In genomic region chr1:7373936-7374760, GRCh38 we compare ENCODE assay signal across 20 cellular contexts.
DNase-seq lines count a peak whose midpoint lies in the region; ATAC-seq, FAIRE-seq and TF ChIP-seq lines count a peak whose summit lies in the region.
"Had no signal": no experiment of that assay in that cellular context is flagged by ENCODE, and none has a peak within 500 bp of the region (broad histone marks: within the 10 kb centered on the region; RNA-seq: fewer than 3 reads in every experiment).

No MANE protein-coding gene starts in this region.

- no peak overlapping the region for H3K14ac ChIP-seq in H9 (ENCODE audit: insufficient read depth, low read length)

- H3K23ac ChIP-seq in H9 (ENCODE audit: insufficient read length, low read depth, low read length), result no peak overlapping the region

- H3K9me3 ChIP-seq in H9 (ENCODE audit: control insufficient read depth, low read depth, low read length), result no peaks in the 10 kb centered on the region
- H3K9me3 ChIP-seq in astrocyte (ENCODE audit: insufficient read depth, low read depth, low read length), result no peaks in the 10 kb centered on the region
- H3K9me3 ChIP-seq in skeletal muscle satellite cell (replicated peaks; ENCODE audit: low read length), result no peaks in the 10 kb centered on the region
- H3K9me3 ChIP-seq: neutrophil, thoracic aorta had no signal

- H2BK120ac ChIP-seq in H9 (ENCODE audit: low read depth, low read length, poor library complexity, severe bottlenecking), result no peak overlapping the region

- H3K9me3 Mint-ChIP-seq in H9, result no peaks in the 10 kb centered on the region
- no peaks in the 10 kb centered on the region for H3K9me3 Mint-ChIP-seq in astrocyte (ENCODE audit: unreplicated experiment)
- H3K9me3 Mint-ChIP-seq: activated naive CD4-positive, alpha-beta T cell treated with anti-CD3 and anti-CD28 coated beads, Interleukin-2, amount 50 U/mL, for 24 hours had no signal

- H3K27me3 Mint-ChIP-seq in H9 (ENCODE audit: low read depth), result peaks cover 3% of the 10 kb centered on the region
- H3K27me3 Mint-ChIP-seq in astrocyte (ENCODE audit: low read depth, unreplicated experiment), result peaks cover 4% of the 10 kb centered on the region
- H3K27me3 Mint-ChIP-seq: activated naive CD4-positive, alpha-beta T cell treated with anti-CD3 and anti-CD28 coated beads, Interleukin-2, amount 50 U/mL, for 24 hours had no signal

- H3K4me3 ChIP-seq in astrocyte (ENCODE audit: insufficient read depth, low read depth, low read length), result no peak overlapping the region
- H3K4me3 ChIP-seq in skeletal muscle satellite cell (ENCODE audit: low read length), result no peak overlapping the region
- H3K4me3 ChIP-seq: cardiac muscle cell, thoracic aorta had no signal

- no peak overlapping the region for H3K18ac ChIP-seq in H9 (ENCODE audit: insufficient read length, low read depth, low read length)

- FAIRE-seq in astrocyte (lab: Jason Lieb, UNC), result no peak
- FAIRE-seq: D721Med, islet of Langerhans had no signal

- H3K4ac ChIP-seq in H9 (ENCODE audit: low read depth, low read length), result no peak overlapping the region

- H3K36me3 ChIP-seq in astrocyte (ENCODE audit: insufficient read depth, low read length) (no peaks in the 10 kb centered on the region), skeletal muscle satellite cell (ENCODE audit: insufficient read depth, low read length) (no peaks in the 10 kb centered on the region)
- H3K36me3 ChIP-seq: cardiac muscle cell, neutrophil, thoracic aorta had no signal

- H4K5ac ChIP-seq in H9 (ENCODE audit: insufficient read length, low read depth, low read length), result no peak overlapping the region

- no peak overlapping the region for H3K9ac ChIP-seq in H9 (ENCODE audit: extremely low read depth, insufficient read length, low read length)
- no peak overlapping the region for H3K9ac ChIP-seq in astrocyte (ENCODE audit: low read length)
- H3K9ac ChIP-seq in skeletal muscle satellite cell (ENCODE audit: low read depth, low read length), result no peak overlapping the region

- H2BK20ac ChIP-seq in H9 (ENCODE audit: low read depth, low read length, poor library complexity, severe bottlenecking), result no peak overlapping the region

- no peak overlapping the region for H3K56ac ChIP-seq in H9 (ENCODE audit: insufficient read length, low read depth, low read length)

- H3K4me3 Mint-ChIP-seq in H9 (no peak overlapping the region; a peak in 1 of 5 replicates), astrocyte (ENCODE audit: unreplicated experiment) (no peak overlapping the region)
- H3K4me3 Mint-ChIP-seq: activated naive CD4-positive, alpha-beta T cell treated with anti-CD3 and anti-CD28 coated beads, Interleukin-2, amount 50 U/mL, for 24 hours; B cell had no signal

- H4K91ac ChIP-seq in H9 (ENCODE audit: insufficient read length, low read depth, low read length), result no peak overlapping the region

- no peaks in the 10 kb centered on the region for H3K79me2 ChIP-seq in H9 (ENCODE audit: insufficient read depth, low read length)
- H3K79me2 ChIP-seq in astrocyte (ENCODE audit: insufficient read depth, low read length), result no peaks in the 10 kb centered on the region

- DNase-seq in H9 (peak; percentile 17), astrocyte (ENCODE audit: low read depth) (peak; percentile 54), islet precursor cell (peak; percentile 40), AG08395 (ENCODE audit: low spot score) (no peak), GM19240 (ENCODE audit: insufficient read length, low spot score) (no peak), NCI-H748 (lab: John Stamatoyannopoulos, UW; ENCODE audit: unreplicated experiment) (no peak)
- DNase-seq: activated CD4-positive, alpha-beta T cell treated with anti-CD3 and anti-CD28 coated beads, Interleukin-2, amount 50 U/mL, for 4 hours; effector CD8-positive, alpha-beta T cell; NCI-H1417 treated with DMSO at 0.1 percent for 48 hours; NK-92 treated with Interleukin-12 subunit alpha and Interleukin-12 subunit beta, amount 100 ng/mL, for 24 hours; stimulated activated CD4-positive, alpha-beta T cell treated with anti-CD3 and anti-CD28 coated beads, Interleukin-4, amount 100 ng/mL, for 24 hours had no signal

- no peak overlapping the region for H4K8ac ChIP-seq in H9 (replicated peaks; ENCODE audit: insufficient read length, low read depth, low read length)

- H3K23me2 ChIP-seq in H9 (ENCODE audit: insufficient read length, low read depth, low read length, poor library complexity, severe bottlenecking), result no peaks in the 10 kb centered on the region

- no peak overlapping the region for H2BK5ac ChIP-seq in H9 (ENCODE audit: insufficient read length, low read length)

- H3K27ac ChIP-seq in H9 (ENCODE audit: insufficient read length, low read depth, low read length), result no peak overlapping the region
- no peak overlapping the region for H3K27ac ChIP-seq in astrocyte (ENCODE audit: low read depth, low read length)
- H3K27ac ChIP-seq: cardiac muscle cell, neutrophil, thoracic aorta had no signal

- H3K27me3 ChIP-seq in H9 (ENCODE audit: insufficient read depth, low read length) (no peaks in the 10 kb centered on the region), astrocyte (ENCODE audit: insufficient read depth, low read length) (no peaks in the 10 kb centered on the region), skeletal muscle satellite cell (ENCODE audit: control insufficient read depth, insufficient read depth, low read length) (no peaks in the 10 kb centered on the region)
- H3K27me3 ChIP-seq: cardiac muscle cell had no signal

- no peak overlapping the region for H3T11ph ChIP-seq in H9 (ENCODE audit: low read length)

- no peaks in the 10 kb centered on the region for H3K79me1 ChIP-seq in H9 (ENCODE audit: insufficient read depth, low read depth, low read length, poor library complexity, severe bottlenecking)

- no peak overlapping the region for H2AK5ac ChIP-seq in H9 (ENCODE audit: insufficient read length, low read length)

- H3K4me2 ChIP-seq in H9 (ENCODE audit: insufficient read depth, insufficient read length, low read length) (no peak overlapping the region), astrocyte (ENCODE audit: low read length) (peak overlapping the region; percentile 55), skeletal muscle satellite cell (ENCODE audit: low read length) (peak overlapping the region; percentile 51)

- peaks cover 23 to 32% of the 10 kb centered on the region in 2 experiments for H3K4me1 Mint-ChIP-seq in H9
- H3K4me1 Mint-ChIP-seq in astrocyte (ENCODE audit: low read depth, unreplicated experiment), result peaks cover 7% of the 10 kb centered on the region
- H3K4me1 Mint-ChIP-seq: activated naive CD4-positive, alpha-beta T cell treated with anti-CD3 and anti-CD28 coated beads, Interleukin-2, amount 50 U/mL, for 24 hours; B cell had no signal

- H3K36me3 Mint-ChIP-seq in H9 (ENCODE audit: insufficient read depth in 1 of 3, low read depth in 3 of 3), result no peaks in the 10 kb centered on the region
- H3K36me3 Mint-ChIP-seq in astrocyte (ENCODE audit: low read depth, unreplicated experiment), result no peaks in the 10 kb centered on the region
- H3K36me3 Mint-ChIP-seq: activated naive CD4-positive, alpha-beta T cell treated with anti-CD3 and anti-CD28 coated beads, Interleukin-2, amount 50 U/mL, for 24 hours had no signal

- ATAC-seq in GM21515 (IDR thresholded peaks at IDR 0.05; ENCODE audit: unreplicated experiment), result no peak

- no peak overlapping the region for H2BK15ac ChIP-seq in H9 (ENCODE audit: low read depth, low read length)

- TF ChIP-seq CTCF in H9 (conservative IDR thresholded peaks at IDR 0.05) (no peak), astrocyte (IDR thresholded peaks at IDR 0.05; ENCODE audit: insufficient read depth, low read depth, low read length) (no peak)

- H2AFZ ChIP-seq in H9 (ENCODE audit: low read length) (no peak overlapping the region), astrocyte (ENCODE audit: low read depth, low read length) (peak overlapping the region; percentile 30)

- H3K27ac Mint-ChIP-seq in H9 (peak overlapping the region in 1 of 3 experiments; percentile 32; a peak in 1 of 7 replicates), astrocyte (ENCODE audit: unreplicated experiment) (no peak overlapping the region)
- H3K27ac Mint-ChIP-seq: activated naive CD4-positive, alpha-beta T cell treated with anti-CD3 and anti-CD28 coated beads, Interleukin-2, amount 50 U/mL, for 24 hours; B cell had no signal

- no peak overlapping the region for H2BK12ac ChIP-seq in H9 (ENCODE audit: insufficient read length, low read depth, low read length)

- no CpG with 5 or more reads among the region's 18 CpGs for WGBS in H9 (ENCODE audit: extremely low coverage, insufficient read length, low lambda C conversion rate)

- H3K4me1 ChIP-seq in H9 (ENCODE audit: insufficient read depth, low read length), result peaks cover 2% of the 10 kb centered on the region; the same call in 1 of the 2 replicates
- H3K4me1 ChIP-seq in astrocyte (ENCODE audit: insufficient read depth, low read length), result peaks cover 4% of the 10 kb centered on the region
- H3K4me1 ChIP-seq in skeletal muscle satellite cell (ENCODE audit: control insufficient read depth, insufficient read depth, low read length), result peaks cover 8% of the 10 kb centered on the region

- H4K20me1 ChIP-seq in H9 (ENCODE audit: control insufficient read depth, insufficient read depth, insufficient read length) (no peaks in the 10 kb centered on the region), astrocyte (ENCODE audit: insufficient read depth, low read length) (no peaks in the 10 kb centered on the region)

Comparison
In these comparisons a context has a peak if more than half of its experiments do, and no peak if none do; other contexts are left out.
1. DNase-seq: peak in H9 (single experiment), astrocyte (single experiment) and islet precursor cell (single experiment); none in AG08395 (single experiment), GM19240 (single experiment) and NCI-H748 (single experiment).